Comparison of ENCODE assay signal across 21 cellular contexts in the genomic region with DNA sequence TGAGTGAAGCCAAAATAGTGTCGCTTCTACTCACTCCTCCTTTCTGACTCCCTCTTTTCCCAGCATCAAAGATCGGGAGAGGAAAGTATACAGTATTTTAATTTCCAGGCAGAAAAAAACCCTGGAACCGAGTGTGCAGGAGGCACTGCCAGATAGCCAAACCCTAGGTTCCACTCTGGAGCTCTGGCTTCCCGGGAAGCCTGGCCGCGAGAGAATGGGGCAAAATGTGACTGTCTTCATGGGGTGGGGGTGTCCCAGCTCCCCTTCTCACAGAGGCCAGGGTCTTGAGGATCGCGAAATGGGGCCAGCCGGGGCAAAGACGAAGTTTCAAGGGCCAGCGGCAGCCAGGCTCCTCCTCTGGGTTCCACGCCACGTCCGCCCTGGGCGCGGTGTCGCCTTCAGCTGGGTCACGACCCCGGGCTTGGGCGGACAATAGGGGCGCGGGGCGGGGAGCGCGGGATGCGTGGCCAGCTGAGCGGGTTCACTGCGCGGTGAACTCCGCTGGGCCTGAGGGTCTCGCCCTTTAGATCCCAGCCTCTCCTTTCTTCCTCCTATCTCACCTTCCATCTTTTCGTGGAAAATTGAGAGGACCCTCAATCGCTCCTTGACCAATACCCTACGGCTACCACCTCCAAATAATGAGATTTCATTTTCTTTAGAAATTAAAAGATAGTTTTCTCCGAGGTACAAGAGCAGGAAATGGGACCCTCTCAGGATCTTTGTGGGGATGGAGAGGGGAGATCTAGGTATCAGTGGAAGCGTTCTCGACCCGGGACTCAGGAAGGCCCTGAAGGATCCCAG. TPM values are rescaled to one million over a fixed set of nuclear protein-coding genes. Genes with fewer than 3 reads are reported as not detected.
DNase-seq lines count a peak whose midpoint lies in the region; TF ChIP-seq lines count a peak whose summit lies in the region.
"Had no signal": no experiment of that assay in that cellular context is flagged by ENCODE, and none has a peak within 500 bp of the region (broad histone marks: within the 10 kb centered on the region; RNA-seq: fewer than 3 reads in every experiment).

No MANE protein-coding gene starts in this region.

- no peak overlapping the region for H2BK20ac ChIP-seq in H9 (ENCODE audit: low read depth, low read length, poor library complexity, severe bottlenecking)

- no peak overlapping the region for H2BK5ac ChIP-seq in H9 (ENCODE audit: insufficient read length, low read length)

- H3K27me3 Mint-ChIP-seq in H9 (ENCODE audit: low read depth) (peaks cover 97% of the 10 kb centered on the region), endodermal cell (ENCODE audit: insufficient read depth) (peaks cover 98% of the 10 kb centered on the region), nephron (ENCODE audit: low read depth) (peaks cover 18% of the 10 kb centered on the region)
- H3K27me3 Mint-ChIP-seq in activated CD4-positive, alpha-beta memory T cell treated with anti-CD3 and anti-CD28 coated beads for 36 hours: peaks cover 61% of the 10 kb centered on the region

- no peaks in the 10 kb centered on the region for H3K36me3 ChIP-seq in endodermal cell (ENCODE audit: control insufficient read depth, insufficient read depth, low read length)
- H3K36me3 ChIP-seq in tibial nerve: no peaks in the 10 kb centered on the region
- H3K36me3 ChIP-seq: SJCRH30 had no signal

- no peaks in the 10 kb centered on the region; a peak in 1 of 7 replicates for H3K36me3 Mint-ChIP-seq in H9 (ENCODE audit: insufficient read depth in 1 of 3, low read depth in 3 of 3)
- H3K36me3 Mint-ChIP-seq in endodermal cell (ENCODE audit: low read depth): no peaks in the 10 kb centered on the region
- H3K36me3 Mint-ChIP-seq in nephron (ENCODE audit: low read depth): peaks cover 48% of the 10 kb centered on the region
- H3K36me3 Mint-ChIP-seq in activated CD4-positive, alpha-beta memory T cell treated with anti-CD3 and anti-CD28 coated beads for 36 hours: no peaks in the 10 kb centered on the region

- DNase-seq in H9: no peak
- peak; percentile 46 for DNase-seq in endodermal cell
- DNase-seq in tibial nerve (ENCODE audit: low spot score in 2 of 2): no peak
- no peak for DNase-seq in AG20443 (ENCODE audit: low spot score)
- no peak for DNase-seq in activated CD4-positive, alpha-beta memory T cell treated with anti-CD3 and anti-CD28 coated beads for 36 hours
- DNase-seq in SW480 (ENCODE audit: low spot score): no peak
- DNase-seq: BE2C, HFFc6, IMR-90, MV-4-11, NCI-H1105 treated with DMSO at 0.1 percent for 48 hours, NCI-H1694, NCI-H2081, NCI-H2171, NCI-H524 treated with DMSO at 0.1 percent for 48 hours, NCI-H82, SJCRH30 had no signal

- H3K9me3 ChIP-seq in H9 (ENCODE audit: control insufficient read depth, low read depth, low read length) (no peaks in the 10 kb centered on the region), endodermal cell (ENCODE audit: control insufficient read depth, low read length) (no peaks in the 10 kb centered on the region), tibial nerve (no peaks in the 10 kb centered on the region)
- H3K9me3 ChIP-seq: A549, BE2C, SJCRH30 had no signal

- H3K4me1 ChIP-seq in H9 (ENCODE audit: insufficient read depth, low read length): peaks cover 7% of the 10 kb centered on the region; the same call in 1 of the 2 replicates
- H3K4me1 ChIP-seq in endodermal cell (ENCODE audit: control insufficient read depth, insufficient read depth, low read length): no peaks in the 10 kb centered on the region
- H3K4me1 ChIP-seq in tibial nerve: peaks cover 0 to 32% (median 0%) of the 10 kb centered on the region in 4 donors
- H3K4me1 ChIP-seq: BE2C, SJCRH30 had no signal

- H3K23me2 ChIP-seq in H9 (ENCODE audit: insufficient read length, low read depth, low read length, poor library complexity, severe bottlenecking): no peaks in the 10 kb centered on the region

- H3K9me3 Mint-ChIP-seq in H9 (peaks cover 0 to 5% of the 10 kb centered on the region in 2 experiments; a peak in 1 of 5 replicates), endodermal cell (no peaks in the 10 kb centered on the region), nephron (no peaks in the 10 kb centered on the region)
- no peaks in the 10 kb centered on the region for H3K9me3 Mint-ChIP-seq in activated CD4-positive, alpha-beta memory T cell treated with anti-CD3 and anti-CD28 coated beads for 36 hours
- H3K9me3 Mint-ChIP-seq: HFFc6 had no signal

- H3K4me2 ChIP-seq in H9 (ENCODE audit: insufficient read depth, insufficient read length, low read length): peak overlapping the region; percentile 11
- H3K4me2 ChIP-seq: A549 had no signal

- TF ChIP-seq CTCF in H9 (conservative IDR thresholded peaks at IDR 0.05) (no peak), endodermal cell (conservative IDR thresholded peaks at IDR 0.05) (no peak), nephron (IDR thresholded peaks at IDR 0.05; ENCODE audit: unreplicated experiment in 3 of 3) (no peak), tibial nerve (IDR thresholded peaks at IDR 0.05) (no peak)

- H4K5ac ChIP-seq in H9 (ENCODE audit: insufficient read length, low read depth, low read length): no peak overlapping the region

- H3K79me2 ChIP-seq in H9 (ENCODE audit: insufficient read depth, low read length): no peaks in the 10 kb centered on the region

- intact Hi-C loops in activated CD4-positive, alpha-beta memory T cell treated with anti-CD3 and anti-CD28 coated beads for 36 hours (cut with micrococcal nuclease): no loop called here

- no peak overlapping the region for H3K56ac ChIP-seq in H9 (ENCODE audit: insufficient read length, low read depth, low read length)

- H3K4ac ChIP-seq in H9 (ENCODE audit: low read depth, low read length): no peak overlapping the region

- H4K8ac ChIP-seq in H9 (replicated peaks; ENCODE audit: insufficient read length, low read depth, low read length): no peak overlapping the region

- CTCF ChIA-PET in activated CD4-positive, alpha-beta memory T cell treated with anti-CD3 and anti-CD28 coated beads for 36 hours (lab: Charles Lee): interaction anchor here (1.1 kb wide), 1 partner anchor 129 kb away, joined by 4 read pairs; the partner anchor contains the start of gene SMUG1

- H2BK120ac ChIP-seq in H9 (ENCODE audit: low read depth, low read length, poor library complexity, severe bottlenecking): no peak overlapping the region

- WGBS in H9 (ENCODE audit: extremely low coverage, insufficient read length, low lambda C conversion rate): no CpG with 5 or more reads among the region's 38 CpGs
- WGBS in endodermal cell (ENCODE audit: insufficient coverage in 1 of 2, insufficient read length in 1 of 2), 2 experiments: 16 to 22% methylated on average over 11 to 35 of the region's 38 CpGs
- WGBS in tibial nerve, 2 donors: 38 to 41% methylated on average over 38 of the region's 38 CpGs

- H2AK5ac ChIP-seq in H9 (ENCODE audit: insufficient read length, low read length): no peak overlapping the region

- H3K23ac ChIP-seq in H9 (ENCODE audit: insufficient read length, low read depth, low read length): no peak overlapping the region

- no peak overlapping the region for H2BK15ac ChIP-seq in H9 (ENCODE audit: low read depth, low read length)

- H3K18ac ChIP-seq in H9 (ENCODE audit: insufficient read length, low read depth, low read length): no peak overlapping the region

- H4K20me1 ChIP-seq in H9 (ENCODE audit: control insufficient read depth, insufficient read depth, insufficient read length): no peaks in the 10 kb centered on the region

- H3K4me3 ChIP-seq in endodermal cell (ENCODE audit: low read length) (no peak overlapping the region), tibial nerve (peak overlapping the region in 2 of 4 donors; percentile 6 to 19)
- H3K4me3 ChIP-seq: A549, SJCRH30 had no signal

- H2AFZ ChIP-seq in H9 (ENCODE audit: low read length): no peak overlapping the region

- H4K91ac ChIP-seq in H9 (ENCODE audit: insufficient read length, low read depth, low read length): no peak overlapping the region

- H2BK12ac ChIP-seq in H9 (ENCODE audit: insufficient read length, low read depth, low read length): no peak overlapping the region

- no peak for TF ChIP-seq POLR2A in tibial nerve (IDR thresholded peaks at IDR 0.05)

- TF ChIP-seq EP300 in tibial nerve (IDR thresholded peaks at IDR 0.05): no peak

- H3K79me1 ChIP-seq in H9 (ENCODE audit: insufficient read depth, low read depth, low read length, poor library complexity, severe bottlenecking): no peaks in the 10 kb centered on the region

- H3K4me1 Mint-ChIP-seq in H9 (peaks cover 6 to 54% of the 10 kb centered on the region in 2 experiments), endodermal cell (no peaks in the 10 kb centered on the region), nephron (peaks cover 80% of the 10 kb centered on the region)
- H3K4me1 Mint-ChIP-seq in activated CD4-positive, alpha-beta memory T cell treated with anti-CD3 and anti-CD28 coated beads for 36 hours (ENCODE audit: low read depth): no peaks in the 10 kb centered on the region

- POLR2A ChIA-PET in activated CD4-positive, alpha-beta memory T cell treated with anti-CD3 and anti-CD28 coated beads for 36 hours (lab: Charles Lee): no interaction called here

- H3K14ac ChIP-seq in H9 (ENCODE audit: insufficient read depth, low read length): no peak overlapping the region; the same call in 1 of the 2 replicates

- H3K27ac ChIP-seq in H9 (ENCODE audit: insufficient read length, low read depth, low read length) (no peak overlapping the region), endodermal cell (ENCODE audit: low read depth, low read length) (no peak overlapping the region), tibial nerve (peak overlapping the region; percentile 5 to 63 (median 32))
- H3K27ac ChIP-seq: A549, SJCRH30 had no signal

- H3K27ac Mint-ChIP-seq in H9 (no peak overlapping the region), endodermal cell (no peak overlapping the region), nephron (peak overlapping the region; percentile 79 to 94 (median 94))
- no peak overlapping the region for H3K27ac Mint-ChIP-seq in activated CD4-positive, alpha-beta memory T cell treated with anti-CD3 and anti-CD28 coated beads for 36 hours
- H3K27ac Mint-ChIP-seq: HFFc6 had no signal

- no peak overlapping the region for H3K4me3 Mint-ChIP-seq in H9
- no peak overlapping the region for H3K4me3 Mint-ChIP-seq in endodermal cell
- peak overlapping the region in 2 of 3 experiments; percentile 69 to 82 for H3K4me3 Mint-ChIP-seq in nephron
- H3K4me3 Mint-ChIP-seq in activated CD4-positive, alpha-beta memory T cell treated with anti-CD3 and anti-CD28 coated beads for 36 hours: no peak overlapping the region
- H3K4me3 Mint-ChIP-seq: HFFc6 had no signal

- H3K9ac ChIP-seq in H9 (ENCODE audit: extremely low read depth, insufficient read length, low read length): no peak overlapping the region
- H3K9ac ChIP-seq in endodermal cell (ENCODE audit: extremely low read depth, low read length, poor library complexity, severe bottlenecking): no peak overlapping the region

- H3T11ph ChIP-seq in H9 (ENCODE audit: low read length): no peak overlapping the region

- H3K27me3 ChIP-seq in H9 (ENCODE audit: insufficient read depth, low read length): peaks cover 88% of the 10 kb centered on the region
- peaks cover 100% of the 10 kb centered on the region for H3K27me3 ChIP-seq in endodermal cell (ENCODE audit: control insufficient read depth, insufficient read depth, low read length, poor library complexity, severe bottlenecking)
- peaks cover 0 to 15% of the 10 kb centered on the region in 2 donors for H3K27me3 ChIP-seq in tibial nerve
- H3K27me3 ChIP-seq: BE2C, SJCRH30 had no signal

RNA-seq across cellular contexts. Expression of gene HOXC4, which starts 6.7 kb away (rescaled TPM):
- not detected in 2 replicates for total RNA-seq in H9 (2021)
- not detected for total RNA-seq in endodermal cell
- polyA plus RNA-seq in endodermal cell (2013, experiment 1 of 2): 13.4 TPM
- 10.3 TPM for polyA plus RNA-seq in endodermal cell (2013, experiment 2 of 2)
- 1 to 10 TPM; 2.7 to 8.1 (median 4.1) TPM for total RNA-seq in tibial nerve
- under 1 TPM in 1 of 2 experiments, not detected in 1; 0.17 TPM for total RNA-seq in activated CD4-positive, alpha-beta memory T cell treated with anti-CD3 and anti-CD28 coated beads for 36 hours

RNA-seq across cellular contexts. Expression of gene HOXC5, which starts 27.5 kb away (rescaled TPM):
- total RNA-seq in H9 (2021) (not detected in 2 replicates), endodermal cell (not detected), tibial nerve (1 to 10 TPM; 1.4 to 2.7 (median 1.7) TPM)
- 0.82 TPM for polyA plus RNA-seq in endodermal cell (2013, experiment 1 of 2)
- polyA plus RNA-seq in endodermal cell (2013, experiment 2 of 2): 1.7 TPM
- not detected for total RNA-seq in activated CD4-positive, alpha-beta memory T cell treated with anti-CD3 and anti-CD28 coated beads for 36 hours
- total RNA-seq: H4, IMR-90, OCI-LY7, SJCRH30 had no signal
- polyA plus RNA-seq: IMR-90 had no signal

RNA-seq across cellular contexts. Expression of gene HOXC6, which starts 32.1 kb away (rescaled TPM):
- total RNA-seq in H9 (2021): not detected in 2 replicates
- not detected for total RNA-seq in endodermal cell
- 16.8 TPM for polyA plus RNA-seq in endodermal cell (2013, experiment 1 of 2)
- 10.0 TPM for polyA plus RNA-seq in endodermal cell (2013, experiment 2 of 2)
- 10 to 100 TPM in 1 of 4 donors, 1 to 10 TPM in 3; 3.6 to 17.3 (median 7.2) TPM for total RNA-seq in tibial nerve
- total RNA-seq in activated CD4-positive, alpha-beta memory T cell treated with anti-CD3 and anti-CD28 coated beads for 36 hours: not detected
- total RNA-seq: IMR-90 had no signal

RNA-seq across cellular contexts. Expression of gene HOXC8, which starts 51.6 kb away (rescaled TPM):
- total RNA-seq in H9 (2021) (not detected in 2 replicates), endodermal cell (not detected), tibial nerve (1 to 10 TPM in 3 of 4 donors, under 1 TPM in 1; 0.98 to 2.3 (median 2.0) TPM)
- 3.3 TPM for polyA plus RNA-seq in endodermal cell (2013, experiment 1 of 2)
- polyA plus RNA-seq in endodermal cell (2013, experiment 2 of 2): 1.6 TPM
- total RNA-seq in activated CD4-positive, alpha-beta memory T cell treated with anti-CD3 and anti-CD28 coated beads for 36 hours: not detected
- total RNA-seq: HFFc6, OCI-LY7, SJCRH30 had no signal

Comparison
In these comparisons a context has a peak if more than half of its experiments do, and no peak if none do; other contexts are left out.
1. H3K27ac ChIP-seq: peak in tibial nerve (4 of 4); none in H9 (single experiment) and endodermal cell (single experiment).
2. H3K27ac Mint-ChIP-seq: peak in nephron (3 of 3); none in H9 (0 of 3), endodermal cell (single experiment) and activated CD4-positive, alpha-beta memory T cell treated with anti-CD3 and anti-CD28 coated beads for 36 hours (single experiment).
3. H3K4me3 Mint-ChIP-seq: peak in nephron (2 of 3); none in H9 (0 of 2), endodermal cell (single experiment) and activated CD4-positive, alpha-beta memory T cell treated with anti-CD3 and anti-CD28 coated beads for 36 hours (single experiment).